Comparison of ENCODE assay signal across 15 cellular contexts in genomic region chr6:90643366-90643765, GRCh38.
"Had no signal": no experiment of that assay in that cellular context is flagged by ENCODE, and none has a peak within 500 bp of the region (broad histone marks: within the 10 kb centered on the region; RNA-seq: fewer than 3 reads in every experiment).

No MANE protein-coding gene starts in this region.

- ATAC-seq: activated T-cell treated with anti-CD3 and anti-CD28 coated beads, Interleukin-2, amount 50 U/mL, for 4 hours; body of pancreas; gastroesophageal sphincter; heart right ventricle; left colon; naive thymus-derived CD4-positive, alpha-beta T cell; stimulated activated effector memory CD8-positive, alpha-beta T cell treated with anti-CD3 and anti-CD28 coated beads, Interleukin-12 subunit alpha, Interleukin-12 subunit beta, amount 100 ng/mL, for 72 hours had no signal

- H3K27ac Mint-ChIP-seq: activated CD4-positive, alpha-beta memory T cell treated with anti-CD3 and anti-CD28 coated beads for 36 hours; activated naive CD4-positive, alpha-beta T cell treated with anti-CD3 and anti-CD28 coated beads, Interleukin-2, amount 50 U/mL, for 24 hours; naive thymus-derived CD4-positive, alpha-beta T cell; stimulated activated effector memory CD8-positive, alpha-beta T cell treated with anti-CD3 and anti-CD28 coated beads, Interleukin-12 subunit alpha, Interleukin-12 subunit beta, amount 100 ng/mL, for 72 hours had no signal

- H3K36me3 Mint-ChIP-seq: activated CD4-positive, alpha-beta memory T cell treated with anti-CD3 and anti-CD28 coated beads for 36 hours; stimulated activated effector memory CD8-positive, alpha-beta T cell treated with anti-CD3 and anti-CD28 coated beads, Interleukin-12 subunit alpha, Interleukin-12 subunit beta, amount 100 ng/mL, for 72 hours had no signal

- H3K4me3 Mint-ChIP-seq: activated CD4-positive, alpha-beta memory T cell treated with anti-CD3 and anti-CD28 coated beads for 36 hours; activated naive CD4-positive, alpha-beta T cell treated with anti-CD3 and anti-CD28 coated beads, Interleukin-2, amount 50 U/mL, for 24 hours; activated T-cell treated with anti-CD3 and anti-CD28 coated beads, Interleukin-2, amount 50 U/mL, for 4 hours; naive thymus-derived CD4-positive, alpha-beta T cell; stimulated activated effector memory CD8-positive, alpha-beta T cell treated with anti-CD3 and anti-CD28 coated beads, Interleukin-12 subunit alpha, Interleukin-12 subunit beta, amount 100 ng/mL, for 72 hours had no signal

- DNase-seq: activated CD4-positive, alpha-beta memory T cell treated with anti-CD3 and anti-CD28 coated beads for 36 hours; activated effector memory CD4-positive, alpha-beta T cell treated with Interleukin-2 at 50 U/mL for 16 hours; activated T-cell treated with anti-CD3 and anti-CD28 coated beads, Interleukin-2, amount 50 U/mL, for 4 hours; adrenal gland; body of pancreas; caudate nucleus; heart right ventricle; left colon; naive thymus-derived CD4-positive, alpha-beta T cell; posterior cingulate gyrus; retina; WERI-Rb-1 had no signal

- H3K4me1 Mint-ChIP-seq: activated naive CD4-positive, alpha-beta T cell treated with anti-CD3 and anti-CD28 coated beads, Interleukin-2, amount 50 U/mL, for 24 hours; naive thymus-derived CD4-positive, alpha-beta T cell; stimulated activated effector memory CD8-positive, alpha-beta T cell treated with anti-CD3 and anti-CD28 coated beads, Interleukin-12 subunit alpha, Interleukin-12 subunit beta, amount 100 ng/mL, for 72 hours had no signal
